Comparison of ENCODE assay signal across 22 cellular contexts in genomic region chr10:19570991-19571390, GRCh38.
"Had no signal": no experiment of that assay in that cellular context is flagged by ENCODE, and none has a peak within 500 bp of the region (broad histone marks: within the 10 kb centered on the region; RNA-seq: fewer than 3 reads in every experiment).

No MANE protein-coding gene starts in this region.

- H3K36me3 Mint-ChIP-seq: activated CD8-positive, alpha-beta memory T cell treated with anti-CD3 and anti-CD28 coated beads, Interleukin-2, amount 10 ng/mL, durations not matched to agents 7 days and 5 days; mesothelial cell of epicardium had no signal

- H3K27ac Mint-ChIP-seq: activated CD4-positive, alpha-beta memory T cell treated with anti-CD3 and anti-CD28 coated beads, Interleukin-2, amount 10 ng/mL, durations not matched to agents 7 days and 5 days; activated CD8-positive, alpha-beta memory T cell treated with anti-CD3 and anti-CD28 coated beads, Interleukin-2, amount 10 ng/mL, durations not matched to agents 7 days and 5 days; activated T-helper 2 cell treated with anti-CD3 and anti-CD28 coated beads, Interferon-gamma antibody, Interleukin-2, Interleukin-4, amounts not matched to agents 10 μg/mL and 5 μg/mL and 100 μg/mL, durations not matched to agents 14 hours and 24 hours and 36 hours; mesothelial cell of epicardium; nephron progenitor cell; stimulated activated naive CD8-positive, alpha-beta T cell treated with anti-CD3 and anti-CD28 coated beads, Interleukin-15, Interleukin-2, amounts not matched to agents 100 ng/mL and 50 ng/mL, for 24 hours had no signal

- H3K27me3 ChIP-seq: upper lobe of right lung had no signal

- H3K27ac ChIP-seq: upper lobe of right lung had no signal

- H3K4me1 ChIP-seq: upper lobe of right lung had no signal

- H3K27me3 Mint-ChIP-seq: activated CD4-positive, alpha-beta memory T cell treated with anti-CD3 and anti-CD28 coated beads, Interleukin-2, amount 10 ng/mL, durations not matched to agents 7 days and 5 days; activated CD8-positive, alpha-beta memory T cell treated with anti-CD3 and anti-CD28 coated beads, Interleukin-2, amount 10 ng/mL, durations not matched to agents 7 days and 5 days; central memory CD8-positive, alpha-beta T cell; stimulated activated naive CD8-positive, alpha-beta T cell treated with anti-CD3 and anti-CD28 coated beads, Interleukin-15, Interleukin-2, amounts not matched to agents 100 ng/mL and 50 ng/mL, for 24 hours had no signal

- H3K4me1 Mint-ChIP-seq: activated CD4-positive, alpha-beta memory T cell treated with anti-CD3 and anti-CD28 coated beads, Interleukin-2, amount 10 ng/mL, durations not matched to agents 7 days and 5 days; activated CD8-positive, alpha-beta memory T cell treated with anti-CD3 and anti-CD28 coated beads, Interleukin-2, amount 10 ng/mL, durations not matched to agents 7 days and 5 days; central memory CD8-positive, alpha-beta T cell had no signal

- H3K4me3 Mint-ChIP-seq: activated CD4-positive, alpha-beta memory T cell treated with anti-CD3 and anti-CD28 coated beads, Interleukin-2, amount 10 ng/mL, durations not matched to agents 7 days and 5 days; activated CD8-positive, alpha-beta memory T cell treated with anti-CD3 and anti-CD28 coated beads, Interleukin-2, amount 10 ng/mL, durations not matched to agents 7 days and 5 days; central memory CD8-positive, alpha-beta T cell; mesothelial cell of epicardium; nephron progenitor cell; stimulated activated naive CD8-positive, alpha-beta T cell treated with anti-CD3 and anti-CD28 coated beads, Interleukin-15, Interleukin-2, amounts not matched to agents 100 ng/mL and 50 ng/mL, for 24 hours had no signal

- H3K36me3 ChIP-seq: upper lobe of right lung had no signal

- H3K9me3 Mint-ChIP-seq: nephron progenitor cell; stimulated activated naive CD8-positive, alpha-beta T cell treated with anti-CD3 and anti-CD28 coated beads, Interleukin-15, Interleukin-2, amounts not matched to agents 100 ng/mL and 50 ng/mL, for 24 hours had no signal

- H3K4me3 ChIP-seq: lung, upper lobe of right lung had no signal

- ATAC-seq: activated CD8-positive, alpha-beta memory T cell treated with anti-CD3 and anti-CD28 coated beads, Interleukin-2, amount 10 ng/mL, durations not matched to agents 7 days and 5 days; upper lobe of right lung had no signal

- H3K9me3 ChIP-seq: upper lobe of right lung had no signal

- DNase-seq: activated CD4-positive, alpha-beta memory T cell treated with anti-CD3 and anti-CD28 coated beads, Interleukin-2, amount 10 ng/mL, durations not matched to agents 7 days and 5 days; activated CD4-positive, alpha-beta T cell treated with anti-CD3 and anti-CD28 coated beads for 48 hours; activated CD4-positive, CD25-positive, alpha-beta regulatory T cell; activated CD8-positive, alpha-beta memory T cell treated with anti-CD3 and anti-CD28 coated beads, Interleukin-2, amount 10 ng/mL, durations not matched to agents 7 days and 5 days; activated naive CD4-positive, alpha-beta T cell treated with Interleukin-2 at 50 U/mL for 16 hours; anterior cingulate cortex; cortex of kidney; erythroblast; islet precursor cell; nephron progenitor cell; nucleus accumbens; posterior cingulate gyrus; small intestine; stimulated activated CD4-positive, alpha-beta T cell treated with anti-CD3 and anti-CD28 coated beads, Interleukin-15, amount 100 ng/mL, for 24 hours; stimulated activated CD4-positive, alpha-beta T cell treated with anti-CD3 and anti-CD28 coated beads, Interleukin-2, amount 100 ng/mL, for 48 hours; T1000; upper lobe of right lung had no signal
